32 cellular contexts compared by ENCODE assay signal in the genomic region with DNA sequence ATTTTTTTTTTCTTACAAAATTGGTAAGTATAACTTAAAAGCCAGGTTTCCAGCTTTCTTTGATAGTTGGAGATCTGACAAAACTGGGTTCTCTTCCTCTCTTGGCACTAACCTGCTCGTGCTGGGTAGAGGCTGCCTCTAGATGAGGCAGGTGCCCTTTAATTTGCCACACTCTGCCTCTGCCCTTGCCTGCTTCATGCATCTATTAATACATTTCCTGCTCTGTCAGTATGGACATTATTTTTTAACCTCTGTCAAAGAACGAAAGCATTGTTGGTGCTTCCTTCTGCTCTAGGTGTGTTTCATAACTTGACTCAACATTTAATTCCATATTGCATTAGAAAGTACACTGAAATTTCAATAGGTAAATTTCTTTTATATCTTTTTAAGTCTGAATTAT.
"Had no signal": no experiment of that assay in that cellular context is flagged by ENCODE, and none has a peak within 500 bp of the region (broad histone marks: within the 10 kb centered on the region; RNA-seq: fewer than 3 reads in every experiment).

No MANE protein-coding gene starts in this region.

- H3K9ac ChIP-seq: neural progenitor cell, parathyroid adenoma had no signal

- H3K27me3 Mint-ChIP-seq: dendritic cell treated with granulocyte-macrophage colony-stimulating factor and Interleukin-4, amounts not matched to agents 40 ng/mL and 50 ng/mL, for 4 days; memory B cell; naive B cell; progenitor cell of endocrine pancreas; type B pancreatic cell had no signal

- DNase-seq: colonic mucosa; effector memory CD4-positive, alpha-beta T cell; esophagus squamous epithelium; foreskin melanocyte; glutamatergic neuron; heart right ventricle; hypothalamus; immature natural killer cell; islet precursor cell; kidney glomerular epithelial cell; left colon; mucosa of descending colon; naive B cell; stimulated activated CD4-positive, alpha-beta T cell treated with anti-CD3 and anti-CD28 coated beads, Interleukin-12 subunit alpha, Interleukin-12 subunit beta, amount 100 ng/mL, for 4 hours; stimulated activated CD4-positive, alpha-beta T cell treated with anti-CD3 and anti-CD28 coated beads, Interleukin-1b, Interleukin-23, amount 100 ng/mL, for 48 hours; stimulated activated CD4-positive, alpha-beta T cell treated with anti-CD3 and anti-CD28 coated beads, Interleukin-4, amount 100 ng/mL, for 1 hour; stimulated activated CD8-positive, alpha-beta memory T cell treated with anti-CD3 and anti-CD28 coated beads, Interleukin-4, amount 100 ng/mL, for 48 hours; stimulated activated naive CD4-positive, alpha-beta T cell; stomach; testis; tibial artery had no signal

- H3K9me3 ChIP-seq: colonic mucosa, esophagus squamous epithelium, heart right ventricle, mucosa of descending colon, stomach, testis, tibial artery had no signal

- H3K27me3 ChIP-seq: colonic mucosa, heart right ventricle, neural progenitor cell, stomach, testis, tibial artery had no signal

- H2AFZ ChIP-seq: neural progenitor cell, parathyroid adenoma had no signal

- H3K79me2 ChIP-seq: parathyroid adenoma had no signal

- ATAC-seq: left colon, mucosa of descending colon, sciatic nerve had no signal

- H3K4me3 Mint-ChIP-seq: dendritic cell treated with granulocyte-macrophage colony-stimulating factor and Interleukin-4, amounts not matched to agents 40 ng/mL and 50 ng/mL, for 4 days; immature natural killer cell; memory B cell; mesothelial cell of epicardium; naive B cell; nephron; neural progenitor cell; type B pancreatic cell had no signal

- H3K36me3 ChIP-seq: colonic mucosa, esophagus squamous epithelium, heart right ventricle, neural progenitor cell, stomach, tibial artery had no signal

- H3K27ac Mint-ChIP-seq: dendritic cell treated with granulocyte-macrophage colony-stimulating factor and Interleukin-4, amounts not matched to agents 40 ng/mL and 50 ng/mL, for 4 days; immature natural killer cell; memory B cell; mesothelial cell of epicardium; naive B cell; nephron; neural progenitor cell; progenitor cell of endocrine pancreas; type B pancreatic cell had no signal

- H3K4me1 Mint-ChIP-seq: immature natural killer cell, memory B cell, naive B cell had no signal

- H3K36me3 Mint-ChIP-seq: immature natural killer cell, memory B cell, mesothelial cell of epicardium, naive B cell, neural progenitor cell, type B pancreatic cell had no signal

- H3K9me3 Mint-ChIP-seq: dendritic cell treated with granulocyte-macrophage colony-stimulating factor and Interleukin-4, amounts not matched to agents 40 ng/mL and 50 ng/mL, for 4 days; memory B cell; mesothelial cell of epicardium; naive B cell; nephron; neural progenitor cell; type B pancreatic cell had no signal

- H3K4me1 ChIP-seq: colonic mucosa, parathyroid adenoma, stomach, testis had no signal

- H3K27ac ChIP-seq: colonic mucosa, esophagus squamous epithelium, heart right ventricle, neural progenitor cell, parathyroid adenoma, stomach, testis, tibial artery had no signal

- H3K4me2 ChIP-seq: neural progenitor cell, smooth muscle cell had no signal

- H3K4me3 ChIP-seq: colonic mucosa, esophagus squamous epithelium, heart right ventricle, lung, mucosa of descending colon, neural progenitor cell, smooth muscle cell, stomach, testis, tibial artery had no signal
